ENCODE assay signal across 8 cellular contexts in the genomic region with DNA sequence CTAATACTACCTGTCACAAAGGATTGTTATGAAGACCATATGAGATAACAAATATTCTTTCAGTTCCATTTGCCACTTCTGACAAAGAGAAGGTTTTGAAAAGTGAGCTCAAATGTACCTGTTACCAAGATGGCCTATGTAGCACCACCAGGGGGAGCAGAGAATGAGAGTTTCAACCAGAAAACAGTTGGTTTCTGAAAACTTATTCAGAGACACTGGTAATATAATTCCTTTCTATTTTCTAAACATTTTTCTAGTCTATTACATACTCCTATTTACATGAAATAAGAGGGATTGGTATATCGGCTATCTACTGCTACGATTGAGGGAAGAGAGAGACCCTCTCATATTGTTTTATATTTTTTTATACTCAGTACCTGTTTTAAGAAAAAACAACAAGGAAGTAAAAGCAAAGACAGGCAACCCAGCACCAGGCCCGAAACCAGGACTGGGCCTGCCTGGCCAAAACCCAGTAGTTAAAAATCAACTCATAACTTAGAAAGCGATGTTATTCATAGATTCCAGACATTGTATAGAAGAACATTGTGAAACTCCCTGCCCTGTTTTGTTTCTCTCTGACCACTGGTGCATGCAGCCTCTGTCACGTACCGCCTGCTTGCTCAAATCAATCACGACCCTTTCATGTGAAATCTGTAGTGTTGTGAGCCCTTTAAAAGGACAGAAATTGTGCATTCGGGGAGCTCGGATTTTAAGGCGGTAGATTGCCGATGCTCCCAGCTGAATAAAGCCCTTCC. TPM values are rescaled to one million over a fixed set of nuclear protein-coding genes. Genes with fewer than 3 reads are reported as not detected.
DNase-seq lines count a peak whose midpoint lies in the region; ATAC-seq, FAIRE-seq and TF ChIP-seq lines count a peak whose summit lies in the region.

No MANE protein-coding gene starts in this region.

- in situ Hi-C loops in Caki2 (cut with HindIII; ENCODE audit: low pct_unique_long_range_greater_than_20kb, low sequenced_read_pairs): no loop called here

- no peaks in the 10 kb centered on the region for H3K9me3 Mint-ChIP-seq in osteocyte (ENCODE audit: unreplicated experiment)

- H3K27me3 Mint-ChIP-seq in osteocyte (ENCODE audit: unreplicated experiment): peaks cover 8% of the 10 kb centered on the region

- ATAC-seq in GM18873 (IDR thresholded peaks at IDR 0.05; ENCODE audit: low FRiP score, unreplicated experiment): peak; percentile 76
- ATAC-seq in HG03095 (IDR thresholded peaks at IDR 0.05; ENCODE audit: unreplicated experiment): peak; percentile 70

- H3K27me3 ChIP-seq in dorsolateral prefrontal cortex: peaks cover 0 to under 1% (median 0%) of the 10 kb centered on the region in 45 donors

- no peaks in the 10 kb centered on the region for H3K36me3 Mint-ChIP-seq in osteocyte (ENCODE audit: unreplicated experiment)

- CTCF ChIA-PET in HEK293T (lab: Yijun Ruan, JAX): interaction anchor here (0.6 to 1.3 kb wide), 6 partner anchors 10 to 286 kb away, joined by 3 to 9 read pairs (median 4); no protein-coding TSS in a partner anchor

- no peak overlapping the region for H3K27ac ChIP-seq in dorsolateral prefrontal cortex

- no peak overlapping the region for H3K4me3 ChIP-seq in dorsolateral prefrontal cortex

- TF ChIP-seq CTCF in dorsolateral prefrontal cortex (IDR thresholded peaks at IDR 0.05 in 54 of 56, conservative IDR thresholded peaks at IDR 0.05 in 2 of 56; ENCODE audit: low read depth in 1 of 56, partially characterized antibody in 56 of 56) (peak in 54 of 56 donors; percentile 18 to 65 (median 46)), osteocyte (IDR thresholded peaks at IDR 0.05) (peak; percentile 65)

- DNase-seq in Caki2 (ENCODE audit: low read depth): peak; percentile 57
- DNase-seq in T follicular helper cell (ENCODE audit: low read depth): peak; percentile 25
- DNase-seq in dorsolateral prefrontal cortex: peak in 1 of 10 donors; percentile 44
- DNase-seq in osteocyte (ENCODE audit: extremely low spot score, unreplicated experiment): no peak
- DNase-seq in HTR-8/SVneo (ENCODE audit: insufficient read length, low spot score): no peak
- no peak for DNase-seq in HEK293T (ENCODE audit: extremely low spot score)

- H3K4me3 Mint-ChIP-seq in osteocyte (ENCODE audit: unreplicated experiment): no peak overlapping the region

- intact Hi-C loops in dorsolateral prefrontal cortex (cut with DNase I): loop anchor here in 1 of 2 donors (5.0 kb wide), 1 partner anchor 447 kb away; no protein-coding TSS in a partner anchor

- H3K4me1 Mint-ChIP-seq in osteocyte (ENCODE audit: unreplicated experiment): no peaks in the 10 kb centered on the region

- no peak for FAIRE-seq in HTR-8/SVneo (lab: Jason Lieb, UNC)

- POLR2A ChIA-PET in HEK293T (lab: Yijun Ruan, JAX): no interaction called here

- no peak overlapping the region for H3K27ac Mint-ChIP-seq in osteocyte (ENCODE audit: unreplicated experiment)

TF ChIP-seq in HEK293T, 16 proteins besides CTCF, POLR2A, EP300 and RAD21:
- no peak for TF ChIP-seq ARNT (IDR thresholded peaks at IDR 0.05)
- no peak for TF ChIP-seq FOXA1 (IDR thresholded peaks at IDR 0.05)
- no peak for TF ChIP-seq FOXM1 (IDR thresholded peaks at IDR 0.05; ENCODE audit: borderline replicate concordance)
- TF ChIP-seq L3MBTL2 (conservative IDR thresholded peaks at IDR 0.05): no peak
- no peak for TF ChIP-seq NFRKB (IDR thresholded peaks at IDR 0.05)
- TF ChIP-seq TARDBP (IDR thresholded peaks at IDR 0.05): no peak
- TF ChIP-seq SP1 (IDR thresholded peaks at IDR 0.05): no peak
- no peak for TF ChIP-seq LEF1 (IDR thresholded peaks at IDR 0.05; ENCODE audit: borderline replicate concordance)
- TF ChIP-seq, protein P1, sequence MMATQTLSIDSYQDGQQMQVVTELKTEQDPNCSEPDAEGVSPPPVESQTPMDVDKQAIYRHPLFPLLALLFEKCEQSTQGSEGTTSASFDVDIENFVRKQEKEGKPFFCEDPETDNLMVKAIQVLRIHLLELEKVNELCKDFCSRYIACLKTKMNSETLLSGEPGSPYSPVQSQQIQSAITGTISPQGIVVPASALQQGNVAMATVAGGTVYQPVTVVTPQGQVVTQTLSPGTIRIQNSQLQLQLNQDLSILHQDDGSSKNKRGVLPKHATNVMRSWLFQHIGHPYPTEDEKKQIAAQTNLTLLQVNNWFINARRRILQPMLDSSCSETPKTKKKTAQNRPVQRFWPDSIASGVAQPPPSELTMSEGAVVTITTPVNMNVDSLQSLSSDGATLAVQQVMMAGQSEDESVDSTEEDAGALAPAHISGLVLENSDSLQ (IDR thresholded peaks at IDR 0.05): no peak
- TF ChIP-seq HDGF (IDR thresholded peaks at IDR 0.05; ENCODE audit: borderline replicate concordance): no peak
- TF ChIP-seq ZNF384 (IDR thresholded peaks at IDR 0.05): no peak
- no peak for TF ChIP-seq SUZ12 (IDR thresholded peaks at IDR 0.05)
- no peak for TF ChIP-seq CTBP1 (IDR thresholded peaks at IDR 0.05; ENCODE audit: borderline replicate concordance)
- TF ChIP-seq ELF4 (IDR thresholded peaks at IDR 0.05): no peak
- no peak for TF ChIP-seq FOXK2 (IDR thresholded peaks at IDR 0.05)
- no peak for TF ChIP-seq BHLHE40 (IDR thresholded peaks at IDR 0.05; ENCODE audit: borderline replicate concordance)

RNA-seq across cellular contexts. Expression of a gene that starts 48.3 kb away (rescaled TPM):
- total RNA-seq in Caki2 (2014; rRNA removed; shearing (Covaris generic); ENCODE audit: low replicate concordance): not detected in 2 replicates
- under 1 TPM in 3 of 120 experiments, not detected in 117; 0.22 to 0.44 (median 0.30) TPM for total RNA-seq in dorsolateral prefrontal cortex
- total RNA-seq in osteocyte: not detected in 2 replicates

Comparison
In these comparisons a context has a peak if more than half of its experiments do, and no peak if none do; other contexts are left out.
1. DNase-seq: peak in Caki2 (single experiment) and T follicular helper cell (single experiment); none in osteocyte (single experiment), HTR-8/SVneo (single experiment) and HEK293T (single experiment).